Comparison of ENCODE assay signal across 8 cellular contexts in the genomic region with DNA sequence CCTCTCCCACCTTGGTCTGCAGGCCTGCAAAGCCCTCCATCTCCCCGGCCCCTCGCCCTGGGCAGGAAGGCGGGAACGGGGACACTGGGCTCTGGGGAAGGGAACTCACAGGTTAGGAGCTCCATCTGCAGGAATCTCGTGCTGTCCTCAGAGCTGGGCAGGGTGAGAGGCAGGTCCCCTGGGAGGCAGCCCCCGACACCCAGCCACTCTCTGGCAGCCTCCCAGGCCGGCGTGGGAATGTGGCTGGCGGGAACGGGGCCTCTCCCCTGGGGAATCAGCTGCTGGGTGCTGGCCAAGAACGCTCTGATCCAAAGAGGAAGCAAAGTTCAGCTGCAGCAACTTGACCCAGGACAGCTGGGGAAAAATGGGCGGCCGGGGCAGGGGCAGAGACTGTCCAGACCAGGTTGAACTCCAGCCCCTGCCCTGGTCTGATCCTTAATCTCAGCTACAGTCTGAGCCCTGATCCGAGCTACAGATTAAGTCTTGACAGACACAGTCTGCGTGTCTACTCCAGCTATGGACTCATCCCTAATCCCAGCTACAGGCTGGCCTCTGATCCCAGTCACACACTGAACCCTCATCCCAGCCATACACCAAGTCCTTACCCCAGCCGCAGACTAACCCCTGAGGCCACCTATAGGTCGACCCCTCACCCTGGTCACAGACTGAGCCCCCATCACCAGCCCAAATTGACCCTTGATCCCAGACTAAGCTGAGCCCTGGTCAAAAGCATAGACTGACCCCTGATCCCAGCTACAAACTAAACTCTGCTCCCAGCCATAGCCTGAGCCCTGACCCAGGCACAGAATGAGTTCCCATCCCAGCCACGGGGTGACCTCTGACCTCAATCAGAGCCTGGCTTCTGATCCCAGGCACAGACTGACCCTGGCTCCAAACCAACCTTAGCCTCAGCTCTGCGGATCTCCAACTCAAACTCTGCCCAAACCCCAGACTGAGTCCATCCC. TPM values are rescaled to one million over a fixed set of nuclear protein-coding genes. Genes with fewer than 3 reads are reported as not detected.
A peak's percentile ranks its signal among the peaks of the same experiment; 100 is the strongest.
DNase-seq lines count a peak whose midpoint lies in the region; ATAC-seq and TF ChIP-seq lines count a peak whose summit lies in the region.

No MANE protein-coding gene starts in this region.

- in situ Hi-C loops in Caki2 (cut with HindIII; ENCODE audit: low pct_unique_long_range_greater_than_20kb, low sequenced_read_pairs): no loop called here

- TF ChIP-seq POLR2A in GM18505 (IDR thresholded peaks at IDR 0.05; ENCODE audit: borderline replicate concordance, extremely low read depth, insufficient read depth, insufficient read length): no peak

- ATAC-seq in HG02571 (IDR thresholded peaks at IDR 0.05; ENCODE audit: unreplicated experiment) (no peak), GM18505 (IDR thresholded peaks at IDR 0.05; ENCODE audit: unreplicated experiment) (no peak)

- DNase-seq in Caki2 (ENCODE audit: low read depth): peak; percentile 69
- peak; percentile 8 for DNase-seq in LoVo (ENCODE audit: low spot score)
- peak; percentile 54 for DNase-seq in cerebellar cortex (ENCODE audit: low spot score)
- DNase-seq in medulla oblongata (ENCODE audit: extremely low spot score): peak; percentile 78
- no peak for DNase-seq in GF-D8 (lab: John Stamatoyannopoulos, UW)
- DNase-seq in activated CD8-positive, alpha-beta memory T cell treated with anti-CD3 and anti-CD28 coated beads, Interleukin-2, amount 50 U/mL, for 48 hours: no peak

RNA-seq across cellular contexts. Expression of gene EGFL7, which starts 37.3 kb away (rescaled TPM):
- total RNA-seq in Caki2 (2014; rRNA removed; shearing (Covaris generic); ENCODE audit: low replicate concordance): 51.4 and 58.6 TPM in 2 replicates

Comparison
In these comparisons a context has a peak if more than half of its experiments do, and no peak if none do; other contexts are left out.
1. DNase-seq: peak in Caki2 (single experiment), LoVo (single experiment), cerebellar cortex (single experiment) and medulla oblongata (single experiment); none in GF-D8 (single experiment) and activated CD8-positive, alpha-beta memory T cell treated with anti-CD3 and anti-CD28 coated beads, Interleukin-2, amount 50 U/mL, for 48 hours (single experiment).